ENCODE assay signal across 23 cellular contexts in the genomic region with DNA sequence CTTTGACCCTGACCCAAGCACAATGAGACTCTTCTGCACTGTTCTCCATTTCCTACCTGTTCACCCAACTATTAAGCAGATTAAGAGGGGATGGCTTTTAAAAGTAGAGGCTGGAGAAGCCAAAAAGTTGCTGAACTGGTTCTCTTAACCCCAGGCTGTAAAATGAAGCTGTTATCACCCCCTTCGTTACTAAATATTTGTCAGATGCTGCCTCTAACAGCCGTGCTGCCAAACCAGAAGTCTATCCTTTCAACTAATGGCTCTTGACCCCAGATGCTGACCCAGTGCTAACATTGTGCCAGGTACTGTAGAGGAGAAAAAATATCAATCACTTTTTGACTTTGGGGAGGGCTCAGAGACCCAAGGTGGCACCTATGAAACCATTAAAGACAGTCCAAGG. TPM values are rescaled to one million over a fixed set of nuclear protein-coding genes. Genes with fewer than 3 reads are reported as not detected.
DNase-seq lines count a peak whose midpoint lies in the region; ATAC-seq and TF ChIP-seq lines count a peak whose summit lies in the region.
"Had no signal": no experiment of that assay in that cellular context is flagged by ENCODE, and none has a peak within 500 bp of the region (broad histone marks: within the 10 kb centered on the region; RNA-seq: fewer than 3 reads in every experiment).

No MANE protein-coding gene starts in this region.

- H3K4me1 ChIP-seq in GM23338 (ENCODE audit: insufficient read depth) (no peaks in the 10 kb centered on the region; the same call in 1 of the 2 replicates), lower lobe of right lung (no peaks in the 10 kb centered on the region)
- H3K4me1 ChIP-seq: BE2C had no signal

- no peak for DNase-seq in GM23338 (ENCODE audit: low spot score)
- DNase-seq in NCI-H748 (lab: John Stamatoyannopoulos, UW; ENCODE audit: unreplicated experiment) = peak; percentile 40
- no peak for DNase-seq in lower lobe of right lung
- no peak for DNase-seq in type B pancreatic cell (ENCODE audit: extremely low spot score, unreplicated experiment)
- DNase-seq in dedifferentiated amniotic fluid mesenchymal stem cell (ENCODE audit: extremely low spot score) = no peak
- DNase-seq in Right ventricle myocardium superior = no peak
- DNase-seq: BE2C, Calu3, DMS153, GM23248, H9, Kasumi-1, NCI-H1092 treated with DMSO at 0.1 percent for 48 hours, NCI-H1436, NCI-H1930, NCI-H345, NCI-H524 treated with DMSO at 0.1 percent for 48 hours, SK-N-SH, SW 1271, T-helper 17 cell had no signal

- H3K9me2 ChIP-seq in GM23338 (ENCODE audit: insufficient read depth) = no peaks in the 10 kb centered on the region
- H3K9me2 ChIP-seq: SK-N-SH had no signal

- H3K27me3 Mint-ChIP-seq in GM23338 (ENCODE audit: insufficient read depth, low read depth, poor library complexity) (no peaks in the 10 kb centered on the region), type B pancreatic cell (no peaks in the 10 kb centered on the region)

- peak overlapping the region; percentile 64; the same call in 1 of the 2 replicates for H2AFZ ChIP-seq in GM23338
- H2AFZ ChIP-seq: GM23248 had no signal

- H3K27ac Mint-ChIP-seq in GM23338 = no peak overlapping the region; the same call in 1 of the 2 replicates
- H3K27ac Mint-ChIP-seq in type B pancreatic cell = peak overlapping the region; percentile 37
- H3K27ac Mint-ChIP-seq: CD14-positive monocyte, H9, T-helper 17 cell had no signal

- ATAC-seq in GM23338 (no peak), lower lobe of right lung (peak; percentile 66 to 67), GM21447 (IDR thresholded peaks at IDR 0.05; ENCODE audit: unreplicated experiment) (no peak), Right ventricle myocardium superior (ENCODE audit: poor library complexity) (no peak)
- ATAC-seq: K562, T-helper 17 cell had no signal

- no peaks in the 10 kb centered on the region for H4K20me1 ChIP-seq in GM23338 (replicated peaks; ENCODE audit: insufficient read depth)

- H3K9me3 Mint-ChIP-seq in GM23338 = no peaks in the 10 kb centered on the region
- no peaks in the 10 kb centered on the region for H3K9me3 Mint-ChIP-seq in type B pancreatic cell
- H3K9me3 Mint-ChIP-seq: H9 had no signal

- H3K4me3 ChIP-seq in GM23338 = no peak overlapping the region
- no peak overlapping the region for H3K4me3 ChIP-seq in lower lobe of right lung
- H3K4me3 ChIP-seq: GM23248, K562 had no signal

- H3K79me2 ChIP-seq in GM23338 (replicated peaks; ENCODE audit: insufficient read depth) = no peaks in the 10 kb centered on the region

- H3K4me1 Mint-ChIP-seq in GM23338 (peaks cover 4% of the 10 kb centered on the region; the same call in 2 of the 3 replicates), type B pancreatic cell (ENCODE audit: unreplicated experiment) (peaks cover 6% of the 10 kb centered on the region)
- H3K4me1 Mint-ChIP-seq: T-helper 17 cell had no signal

- H3K36me3 Mint-ChIP-seq in GM23338 (ENCODE audit: low read depth) = no peaks in the 10 kb centered on the region
- H3K36me3 Mint-ChIP-seq in type B pancreatic cell = no peaks in the 10 kb centered on the region
- H3K36me3 Mint-ChIP-seq: CD14-positive monocyte had no signal

- H3K9me3 ChIP-seq in lower lobe of right lung = no peaks in the 10 kb centered on the region
- H3K9me3 ChIP-seq: BE2C, SK-N-SH had no signal

- no peak overlapping the region for H3K4me3 Mint-ChIP-seq in GM23338
- no peak overlapping the region for H3K4me3 Mint-ChIP-seq in type B pancreatic cell
- H3K4me3 Mint-ChIP-seq: CD14-positive monocyte, H9, T-helper 17 cell had no signal

- no peak overlapping the region for H3K4me2 ChIP-seq in GM23338
- H3K4me2 ChIP-seq: SK-N-SH had no signal

- intact Hi-C loops in lower lobe of right lung (cut with DNase I) = no loop called here
- intact Hi-C loops in Right ventricle myocardium superior (cut with DNase I) = no loop called here

- TF ChIP-seq CTCF in GM23338 (conservative IDR thresholded peaks at IDR 0.05; ENCODE audit: low read depth in 2 of 2) (no peak), lower lobe of right lung (IDR thresholded peaks at IDR 0.05) (no peak), type B pancreatic cell (conservative IDR thresholded peaks at IDR 0.05) (no peak)

- H3K27me3 ChIP-seq in GM23338 (ENCODE audit: insufficient read depth) (no peaks in the 10 kb centered on the region), lower lobe of right lung (ENCODE audit: low read depth) (no peaks in the 10 kb centered on the region)

- H3K27ac ChIP-seq in GM23338 (ENCODE audit: low read depth) (no peak overlapping the region), lower lobe of right lung (no peak overlapping the region)
- H3K27ac ChIP-seq: GM23248 had no signal

- H3K36me3 ChIP-seq in GM23338 (ENCODE audit: insufficient read depth) (no peaks in the 10 kb centered on the region), lower lobe of right lung (no peaks in the 10 kb centered on the region)
- H3K36me3 ChIP-seq: BE2C had no signal

- no peaks in the 10 kb centered on the region for H3F3A ChIP-seq in GM23338 (replicated peaks; ENCODE audit: low read depth)

TF ChIP-seq in GM23338, 12 proteins besides CTCF, POLR2A, EP300 and RAD21 (continues in another document):
- TF ChIP-seq, protein P1, sequence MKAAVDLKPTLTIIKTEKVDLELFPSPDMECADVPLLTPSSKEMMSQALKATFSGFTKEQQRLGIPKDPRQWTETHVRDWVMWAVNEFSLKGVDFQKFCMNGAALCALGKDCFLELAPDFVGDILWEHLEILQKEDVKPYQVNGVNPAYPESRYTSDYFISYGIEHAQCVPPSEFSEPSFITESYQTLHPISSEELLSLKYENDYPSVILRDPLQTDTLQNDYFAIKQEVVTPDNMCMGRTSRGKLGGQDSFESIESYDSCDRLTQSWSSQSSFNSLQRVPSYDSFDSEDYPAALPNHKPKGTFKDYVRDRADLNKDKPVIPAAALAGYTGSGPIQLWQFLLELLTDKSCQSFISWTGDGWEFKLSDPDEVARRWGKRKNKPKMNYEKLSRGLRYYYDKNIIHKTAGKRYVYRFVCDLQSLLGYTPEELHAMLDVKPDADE (IDR thresholded peaks at IDR 0.05) = no peak
- TF ChIP-seq ZNF331 (CRISPR knock-in tag; IDR thresholded peaks at IDR 0.05; ENCODE audit: low read depth) = no peak
- TF ChIP-seq CREB1 (CRISPR knock-in tag; IDR thresholded peaks at IDR 0.05; ENCODE audit: low read depth) = no peak
- no peak for TF ChIP-seq EZH2 (IDR thresholded peaks at IDR 0.05; ENCODE audit: low read depth, unreplicated experiment)
- no peak for TF ChIP-seq POLR2AphosphoS5 (IDR thresholded peaks at IDR 0.05; ENCODE audit: low read depth)

RNA-seq across cellular contexts. Expression of a gene that starts 13.9 kb away (rescaled TPM):
- total RNA-seq in GM23338 (2014; rRNA removed; shearing (Covaris generic)) = 123 and 135 TPM in 2 replicates
- polyA plus RNA-seq in GM23338 (2016; fragmentation: Nextera tagmentation; extraction: Ambion mirVana) = 93.7 and 113 TPM in 2 replicates
- total RNA-seq in lower lobe of right lung (91.5 TPM), type B pancreatic cell (ENCODE audit: low replicate concordance) (84.4 and 98.4 TPM in 2 replicates), Right ventricle myocardium superior (87.8 TPM)

Comparison
In these comparisons a context has a peak if more than half of its experiments do, and no peak if none do; other contexts are left out.
1. ATAC-seq: peak in lower lobe of right lung (2 of 2); none in GM23338 (single experiment), GM21447 (single experiment) and Right ventricle myocardium superior (single experiment).